ENCODE assay signal across 1 cellular context in the genomic region with DNA sequence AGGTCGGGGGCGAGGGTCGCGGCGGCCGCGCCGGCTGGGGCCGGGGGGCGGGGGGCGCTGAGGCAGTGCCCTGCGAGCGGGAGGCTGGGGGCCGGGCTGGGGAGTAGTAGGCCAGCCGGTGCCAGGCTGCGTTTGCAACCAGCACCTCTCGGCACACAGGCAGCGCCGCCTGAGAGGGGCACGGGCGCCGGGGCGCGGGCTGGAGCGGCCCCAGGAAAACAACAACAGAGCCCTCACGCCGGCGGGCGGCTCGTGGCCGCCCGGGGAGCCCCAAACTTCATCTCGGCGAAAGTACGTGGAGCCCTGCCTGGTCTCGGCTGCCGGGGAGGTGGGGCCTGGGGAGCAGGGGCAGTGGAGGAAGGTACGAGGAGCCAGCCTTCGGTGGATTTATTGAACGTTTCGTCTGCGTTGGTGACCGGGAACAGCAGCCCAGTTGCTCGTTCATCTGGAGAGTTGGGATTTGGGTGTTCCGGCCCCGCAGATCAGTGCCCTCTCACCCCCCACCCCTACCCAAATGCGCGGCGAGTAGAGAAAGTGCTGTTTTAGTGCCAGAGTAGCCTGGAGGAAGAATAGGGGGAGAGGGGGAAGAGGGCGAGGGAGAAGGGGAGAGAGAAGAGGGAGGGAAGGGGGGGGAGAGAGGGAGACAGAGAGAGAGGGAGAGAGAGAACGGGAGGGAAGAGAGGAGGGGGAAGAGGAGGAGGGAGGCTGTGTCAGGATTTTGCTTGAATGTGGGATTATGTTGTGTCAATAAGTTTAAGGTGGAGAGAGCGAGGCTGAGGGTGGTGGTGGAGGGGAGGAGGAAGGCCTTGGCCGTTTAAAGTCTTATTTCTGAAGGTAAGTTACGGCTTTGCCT.
TF ChIP-seq lines count a peak whose summit lies in the region.

No MANE protein-coding gene starts in this region.

TF ChIP-seq in H1, 55 proteins besides CTCF, POLR2A, EP300 and RAD21:
- TF ChIP-seq EGR1 (IDR thresholded peaks at IDR 0.05; ENCODE audit: borderline replicate concordance, low read depth, low read length): no peak
- no peak for TF ChIP-seq TEAD4 (IDR thresholded peaks at IDR 0.05; ENCODE audit: low read depth, low read length)
- peak; percentile 21; the same call in 1 of the 2 replicates for TF ChIP-seq SUZ12 (IDR thresholded peaks at IDR 0.05; ENCODE audit: low read length)
- peak in 1 of 2 experiments; percentile 32; a peak in 1 of 4 replicates for TF ChIP-seq SIN3A (conservative IDR thresholded peaks at IDR 0.05 in 1 of 2, IDR thresholded peaks at IDR 0.05 in 1 of 2; ENCODE audit: low read depth in 1 of 2, low read length in 2 of 2)
- TF ChIP-seq TAF7 (optimal IDR thresholded peaks at IDR 0.05; ENCODE audit: borderline replicate concordance, low read depth, low read length): peak; percentile 6
- peak; percentile 93 for TF ChIP-seq ASH2L (IDR thresholded peaks at IDR 0.05; ENCODE audit: low read length)
- TF ChIP-seq KDM4A (IDR thresholded peaks at IDR 0.05; ENCODE audit: low read depth, low read length, severe bottlenecking): peak; percentile 46
- 0 out of 2 replicates have a peak, but pooled peaks have one; percentile 3 for TF ChIP-seq TBP (IDR thresholded peaks at IDR 0.05; ENCODE audit: low read depth, low read length)
- peak; percentile 29 for TF ChIP-seq SAP30 (IDR thresholded peaks at IDR 0.05; ENCODE audit: insufficient read depth, insufficient replicate concordance, low read length)
- TF ChIP-seq CHD2 (IDR thresholded peaks at IDR 0.05; ENCODE audit: low read length): peak; percentile 51; the same call in 1 of the 2 replicates
- TF ChIP-seq PHF8 (conservative IDR thresholded peaks at IDR 0.05; ENCODE audit: low read depth, low read length): peak; percentile 39
TF ChIP-seq in H1: peak in this region for 9.
